Comparison of ENCODE assay signal across 20 cellular contexts in genomic region chr17:1069847-1070246, GRCh38.
DNase-seq lines count a peak whose midpoint lies in the region; ATAC-seq, FAIRE-seq and TF ChIP-seq lines count a peak whose summit lies in the region.
"Had no signal": no experiment of that assay in that cellular context is flagged by ENCODE, and none has a peak within 500 bp of the region (broad histone marks: within the 10 kb centered on the region; RNA-seq: fewer than 3 reads in every experiment).

No MANE protein-coding gene starts in this region.

- H3K27me3 ChIP-seq in right atrium auricular region (no peaks in the 10 kb centered on the region), RWPE2 (ENCODE audit: insufficient read depth, poor library complexity, severe bottlenecking) (no peaks in the 10 kb centered on the region), trophoblast cell (ENCODE audit: insufficient read depth, low read length) (no peaks in the 10 kb centered on the region)
- H3K27me3 ChIP-seq: BLaER1 treated with 17β-estradiol and CSF1 and Interleukin-3, amounts not matched to agents 10 nM and 100 nM had no signal

- no peak overlapping the region for H3K4me3 ChIP-seq in right atrium auricular region
- H3K4me3 ChIP-seq in RWPE2 (ENCODE audit: severe bottlenecking) = no peak overlapping the region
- H3K4me3 ChIP-seq in kidney (ENCODE audit: low read length in 2 of 2) = no peak overlapping the region
- H3K4me3 ChIP-seq in trophoblast cell (ENCODE audit: low read depth, low read length) = no peak overlapping the region
- H3K4me3 ChIP-seq: BLaER1 treated with 17β-estradiol and CSF1 and Interleukin-3, amounts not matched to agents 10 nM and 100 nM; GM12878 had no signal

- H3K9ac ChIP-seq in kidney (ENCODE audit: low read length in 2 of 2) (no peak overlapping the region), trophoblast cell (ENCODE audit: low read length) (no peak overlapping the region)
- H3K9ac ChIP-seq: BLaER1 treated with 17β-estradiol and CSF1 and Interleukin-3, amounts not matched to agents 10 nM and 100 nM had no signal

- H3K14ac ChIP-seq in trophoblast cell (ENCODE audit: low read length) = peak overlapping the region; percentile 3

- peaks cover 10% of the 10 kb centered on the region for H3K79me1 ChIP-seq in trophoblast cell (ENCODE audit: low read length)

- no peak overlapping the region for H2AFZ ChIP-seq in trophoblast cell (ENCODE audit: insufficient read depth, low read length, poor library complexity)

- H3K23ac ChIP-seq in trophoblast cell (ENCODE audit: low read length) = no peak overlapping the region

- no peak overlapping the region for H2AK5ac ChIP-seq in trophoblast cell (ENCODE audit: low read length)

- TF ChIP-seq CTCF in right atrium auricular region (IDR thresholded peaks at IDR 0.05) (no peak), RWPE2 (IDR thresholded peaks at IDR 0.05; ENCODE audit: poor library complexity, severe bottlenecking) (no peak), kidney (IDR thresholded peaks at IDR 0.05; ENCODE audit: borderline replicate concordance, extremely low read depth, insufficient read depth) (no peak)

- intact Hi-C loops in left ventricle myocardium superior (cut with micrococcal nuclease) = no loop called here
- intact Hi-C loops in kidney (cut with DNase I) = no loop called here

- no peak for FAIRE-seq in kidney (lab: Jason Lieb, UNC)
- FAIRE-seq: GM12878, H1 had no signal

- no peak overlapping the region for H4K12ac ChIP-seq in trophoblast cell (ENCODE audit: low read depth, low read length)

- H3K18ac ChIP-seq in trophoblast cell (ENCODE audit: low read length) = no peak overlapping the region

- no peak overlapping the region for H2BK5ac ChIP-seq in trophoblast cell (ENCODE audit: low read depth, low read length, poor library complexity)

- H4K8ac ChIP-seq in trophoblast cell (ENCODE audit: low read depth, low read length) = no peak overlapping the region

- DNase-seq in left ventricle myocardium superior (peak; percentile 16), right atrium auricular region (ENCODE audit: low spot score) (no peak), RWPE2 (ENCODE audit: low spot score) (peak; percentile 45), kidney (peak; percentile 57), trophoblast cell (no peak), SIG-M5 (lab: John Stamatoyannopoulos, UW) (no peak)
- DNase-seq: CD4-positive, CD25-positive, alpha-beta regulatory T cell; CD8-positive, alpha-beta memory T cell; COR-L47; DMS 273 treated with DMSO at 0.1 percent for 48 hours; DMS53; DND-41; EL; H9; IMR-90 had no signal

- H2BK12ac ChIP-seq in trophoblast cell (ENCODE audit: low read length) = peak overlapping the region; percentile 72

- H3K27ac ChIP-seq in right atrium auricular region (no peak overlapping the region), RWPE2 (ENCODE audit: poor library complexity, severe bottlenecking) (no peak overlapping the region), kidney (ENCODE audit: low read depth in 2 of 2, low read length in 2 of 2) (no peak overlapping the region), trophoblast cell (ENCODE audit: low read depth, low read length) (no peak overlapping the region)
- H3K27ac ChIP-seq: BLaER1 treated with 17β-estradiol and CSF1 and Interleukin-3, amounts not matched to agents 10 nM and 100 nM; HL-60 had no signal

- no CpG with 5 or more reads among the region's 21 CpGs for WGBS in trophoblast cell (ENCODE audit: extremely low coverage, insufficient coverage, insufficient read length)

- ATAC-seq in left ventricle myocardium superior = no peak
- no peak for ATAC-seq in RWPE2 (ENCODE audit: low read depth)
- no peak for ATAC-seq in HG02970 (IDR thresholded peaks at IDR 0.05; ENCODE audit: low FRiP score, unreplicated experiment)
- ATAC-seq: GM12878 had no signal

- H3K36me3 ChIP-seq in right atrium auricular region (peaks cover 67% of the 10 kb centered on the region), RWPE2 (ENCODE audit: low read depth) (peaks cover 36% of the 10 kb centered on the region), kidney (ENCODE audit: control insufficient read depth in 1 of 2, insufficient read depth in 2 of 2, low read length in 2 of 2) (peaks cover 2 to 5% of the 10 kb centered on the region in 2 donors), trophoblast cell (ENCODE audit: control insufficient read depth in 1 of 2, insufficient read depth in 2 of 2, low read length in 2 of 2) (peaks cover 29 to 36% of the 10 kb centered on the region in 2 experiments)

- no peak overlapping the region for H2BK120ac ChIP-seq in trophoblast cell (ENCODE audit: insufficient read depth, low read length, poor library complexity)

- H3K4me1 ChIP-seq in right atrium auricular region (peaks cover 0 to 8% of the 10 kb centered on the region in 2 donors), RWPE2 (ENCODE audit: insufficient read depth, poor library complexity, severe bottlenecking) (peaks cover 7% of the 10 kb centered on the region), kidney (ENCODE audit: control insufficient read depth in 1 of 2, insufficient read depth in 1 of 2, low read depth in 1 of 2, low read length in 2 of 2) (no peaks in the 10 kb centered on the region), trophoblast cell (ENCODE audit: control insufficient read depth in 1 of 2, insufficient read depth in 2 of 2, low read length in 2 of 2) (peaks cover 19 to 20% of the 10 kb centered on the region in 2 experiments)
- H3K4me1 ChIP-seq: BLaER1 treated with 17β-estradiol and CSF1 and Interleukin-3, amounts not matched to agents 10 nM and 100 nM had no signal

- H4K91ac ChIP-seq in trophoblast cell (ENCODE audit: low read depth, low read length) = peak overlapping the region; percentile 74

- H3K4me2 ChIP-seq in trophoblast cell (ENCODE audit: low read length) = no peak overlapping the region
- H3K4me2 ChIP-seq: BLaER1 treated with 17β-estradiol and CSF1 and Interleukin-3, amounts not matched to agents 10 nM and 100 nM had no signal

- H3K9me3 ChIP-seq in right atrium auricular region (no peaks in the 10 kb centered on the region), RWPE2 (ENCODE audit: severe bottlenecking) (no peaks in the 10 kb centered on the region), kidney (ENCODE audit: control insufficient read depth in 1 of 2, low read length in 2 of 2) (no peaks in the 10 kb centered on the region), trophoblast cell (ENCODE audit: insufficient read depth, low read depth, low read length) (peaks cover 6% of the 10 kb centered on the region)

- no peaks in the 10 kb centered on the region for H3K79me2 ChIP-seq in trophoblast cell (ENCODE audit: control insufficient read depth, insufficient read depth, low read length, poor library complexity)

- no peak overlapping the region for H3K4ac ChIP-seq in trophoblast cell (ENCODE audit: low read depth, low read length)

Comparison
In these comparisons a context has a peak if more than half of its experiments do, and no peak if none do; other contexts are left out.
1. DNase-seq: peak in left ventricle myocardium superior (single experiment), RWPE2 (single experiment) and kidney (single experiment); none in right atrium auricular region (single experiment), trophoblast cell (0 of 2) and SIG-M5 (single experiment).